ENCODE assay signal across 8 cellular contexts in the genomic region with DNA sequence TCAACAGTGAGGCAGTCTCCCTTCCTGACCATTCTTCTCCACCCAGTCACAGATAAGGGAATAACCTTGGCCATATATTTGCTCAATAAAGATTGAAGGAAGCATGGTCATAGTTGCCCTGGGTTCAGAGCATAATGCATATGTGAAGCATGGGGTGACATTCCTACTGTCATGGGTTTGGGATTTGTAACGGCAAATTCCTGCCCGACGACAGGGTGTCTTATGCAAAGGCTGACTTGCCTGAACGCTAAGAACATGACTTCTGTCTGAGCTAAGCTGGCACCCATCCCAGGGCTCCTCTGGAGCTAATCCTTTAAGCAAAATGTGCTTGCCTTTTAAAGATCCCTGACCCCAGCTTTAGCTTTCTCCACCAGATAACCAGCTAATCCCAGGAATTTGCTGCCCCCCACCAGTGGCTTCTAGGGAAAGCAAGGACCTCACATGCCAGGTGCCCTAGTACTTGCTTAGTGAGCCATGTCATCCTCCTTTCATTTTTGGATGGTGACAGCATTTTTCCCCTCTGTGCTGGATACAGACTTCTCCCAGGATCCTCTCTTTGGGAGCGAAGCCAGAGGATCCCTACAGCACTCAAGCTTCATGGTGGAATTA. TPM values are rescaled to one million over a fixed set of nuclear protein-coding genes. Genes with fewer than 3 reads are reported as not detected.
A peak's percentile ranks its signal among the peaks of the same experiment; 100 is the strongest.
DNase-seq lines count a peak whose midpoint lies in the region; ATAC-seq lines count a peak whose summit lies in the region.

No MANE protein-coding gene starts in this region.

- peak overlapping the region; percentile 62 for H3K27ac Mint-ChIP-seq in stimulated activated naive CD8-positive, alpha-beta T cell treated with anti-CD3 and anti-CD28 coated beads, Interleukin-15, Interleukin-2, amounts not matched to agents 100 ng/mL and 50 ng/mL, for 24 hours

- H3K36me3 Mint-ChIP-seq in stimulated activated naive CD8-positive, alpha-beta T cell treated with anti-CD3 and anti-CD28 coated beads, Interleukin-15, Interleukin-2, amounts not matched to agents 100 ng/mL and 50 ng/mL, for 24 hours (ENCODE audit: low read depth) = peaks cover 76% of the 10 kb centered on the region

- no peaks in the 10 kb centered on the region for H3K27me3 Mint-ChIP-seq in stimulated activated naive CD8-positive, alpha-beta T cell treated with anti-CD3 and anti-CD28 coated beads, Interleukin-15, Interleukin-2, amounts not matched to agents 100 ng/mL and 50 ng/mL, for 24 hours

- H3K4me1 Mint-ChIP-seq in stimulated activated naive CD8-positive, alpha-beta T cell treated with anti-CD3 and anti-CD28 coated beads, Interleukin-15, Interleukin-2, amounts not matched to agents 100 ng/mL and 50 ng/mL, for 24 hours (ENCODE audit: low read depth) = peaks cover 4% of the 10 kb centered on the region

- no peaks in the 10 kb centered on the region for H3K9me3 Mint-ChIP-seq in stimulated activated naive CD8-positive, alpha-beta T cell treated with anti-CD3 and anti-CD28 coated beads, Interleukin-15, Interleukin-2, amounts not matched to agents 100 ng/mL and 50 ng/mL, for 24 hours

- DNase-seq in stimulated activated naive CD8-positive, alpha-beta T cell treated with anti-CD3 and anti-CD28 coated beads, Interleukin-15, Interleukin-2, amounts not matched to agents 100 U/mL and 50 U/mL, for 24 hours = no peak
- peak; percentile 86 for DNase-seq in cerebellar cortex (ENCODE audit: low spot score)
- DNase-seq in medulla oblongata (ENCODE audit: extremely low spot score) = peak; percentile 49
- DNase-seq in A172 (ENCODE audit: low spot score) = no peak
- no peak for DNase-seq in KBM-7
- no peak for DNase-seq in T1000 (lab: John Stamatoyannopoulos, UW)

- H3K4me3 Mint-ChIP-seq in stimulated activated naive CD8-positive, alpha-beta T cell treated with anti-CD3 and anti-CD28 coated beads, Interleukin-15, Interleukin-2, amounts not matched to agents 100 ng/mL and 50 ng/mL, for 24 hours = no peak overlapping the region

- in situ Hi-C loops in KBM-7 (cut with MboI; ENCODE audit: low pct_unique_long_range_greater_than_20kb, low sequenced_read_pairs) = no loop called here

- ATAC-seq in stimulated activated naive CD8-positive, alpha-beta T cell treated with anti-CD3 and anti-CD28 coated beads, Interleukin-15, Interleukin-2, amounts not matched to agents 100 U/mL and 50 U/mL, for 24 hours = no peak
- ATAC-seq in HG02588 (IDR thresholded peaks at IDR 0.05; ENCODE audit: unreplicated experiment) = no peak

RNA-seq across cellular contexts. Expression of gene SLC7A6OS, which starts 11.7 kb away (rescaled TPM):
- total RNA-seq in A172 (2014; rRNA removed; shearing (Covaris generic)) = 19.0 and 23.9 TPM in 2 replicates

RNA-seq across cellular contexts. Expression of gene PRMT7, which starts 11.8 kb away (rescaled TPM):
- total RNA-seq in A172 (2014; rRNA removed; shearing (Covaris generic)) = 40.2 and 44.6 TPM in 2 replicates

RNA-seq across cellular contexts. Expression of gene SLC7A6, which starts 34.7 kb away (rescaled TPM):
- 8.0 and 16.4 TPM in 2 replicates for total RNA-seq in A172 (2014; rRNA removed; shearing (Covaris generic))

RNA-seq across cellular contexts. Expression of gene PLA2G15, which starts 53.8 kb away (rescaled TPM):
- 27.7 and 35.1 TPM in 2 replicates for total RNA-seq in A172 (2014; rRNA removed; shearing (Covaris generic))

Comparison
In these comparisons a context has a peak if more than half of its experiments do, and no peak if none do; other contexts are left out.
1. DNase-seq: peak in cerebellar cortex (single experiment) and medulla oblongata (single experiment); none in stimulated activated naive CD8-positive, alpha-beta T cell treated with anti-CD3 and anti-CD28 coated beads, Interleukin-15, Interleukin-2, amounts not matched to agents 100 U/mL and 50 U/mL, for 24 hours (single experiment), A172 (single experiment), KBM-7 (single experiment) and T1000 (single experiment).